Comparison of ENCODE assay signal across 7 cellular contexts in the genomic region with DNA sequence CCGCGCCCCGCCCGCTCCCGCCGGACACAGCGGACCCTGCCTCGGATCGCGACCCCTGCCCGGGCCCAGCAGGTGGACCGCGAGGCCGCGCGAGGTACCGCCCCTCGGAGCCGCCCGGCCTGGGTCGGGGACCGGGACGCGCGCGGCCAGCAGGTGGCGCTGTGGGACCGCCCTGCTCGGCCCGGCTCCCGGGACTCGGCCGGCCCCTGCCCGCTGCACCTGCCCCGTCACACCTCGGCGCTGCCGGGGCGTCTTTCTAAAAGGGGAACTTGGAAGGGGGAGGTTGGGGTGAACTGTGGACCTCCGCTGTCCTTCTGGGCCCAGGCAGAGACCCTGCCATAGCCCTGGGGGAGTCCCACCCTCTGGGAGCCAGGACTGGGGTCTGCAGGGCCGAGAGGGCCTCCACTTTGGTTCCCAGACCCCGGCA. TPM values are rescaled to one million over a fixed set of nuclear protein-coding genes. Genes with fewer than 3 reads are reported as not detected.
DNase-seq lines count a peak whose midpoint lies in the region; ATAC-seq and TF ChIP-seq lines count a peak whose summit lies in the region.

No MANE protein-coding gene starts in this region.

- peak overlapping the region; percentile 44 for H3K4me3 Mint-ChIP-seq in activated B cell treated with CpG ODN at 0.5 μM for 24 hours

- H3K4me1 ChIP-seq in lower lobe of right lung = peaks cover 50% of the 10 kb centered on the region

- peak; percentile 88 for TF ChIP-seq CTCF in GM12875 (IDR thresholded peaks at IDR 0.05; ENCODE audit: borderline replicate concordance, insufficient read depth, low read depth, low read length)
- peak; percentile 53 for TF ChIP-seq CTCF in activated B cell treated with CpG ODN at 0.5 μM for 24 hours (IDR thresholded peaks at IDR 0.05)
- TF ChIP-seq CTCF in lower lobe of right lung (IDR thresholded peaks at IDR 0.05) = peak; percentile 84

- H3K27me3 ChIP-seq in lower lobe of right lung (ENCODE audit: low read depth) = peaks cover 8% of the 10 kb centered on the region

- no peaks in the 10 kb centered on the region for H3K9me3 Mint-ChIP-seq in activated B cell treated with CpG ODN at 0.5 μM for 24 hours

- H3K36me3 Mint-ChIP-seq in activated B cell treated with CpG ODN at 0.5 μM for 24 hours (ENCODE audit: low read depth) = peaks cover 9% of the 10 kb centered on the region

- no peak overlapping the region for H3K27ac ChIP-seq in lower lobe of right lung

- CTCF ChIA-PET in activated B cell treated with CpG ODN at 0.5 μM for 24 hours (lab: Charles Lee) = interaction anchor here (1.1 to 5.0 kb wide), 8 partner anchors 33 to 277 kb away, joined by 3 to 91 read pairs (median 14); a partner anchor contains a TSS

- no peak for TF ChIP-seq EP300 in Ishikawa (IDR thresholded peaks at IDR 0.05; ENCODE audit: borderline replicate concordance)

- no peaks in the 10 kb centered on the region for H3K36me3 ChIP-seq in lower lobe of right lung

- H3K4me3 ChIP-seq in GM12875 (ENCODE audit: low read depth, low read length) = no peak overlapping the region
- H3K4me3 ChIP-seq in lower lobe of right lung = no peak overlapping the region

- no peaks in the 10 kb centered on the region for H3K27me3 Mint-ChIP-seq in activated B cell treated with CpG ODN at 0.5 μM for 24 hours

- no peaks in the 10 kb centered on the region for H3K9me3 ChIP-seq in lower lobe of right lung

- peaks cover 69% of the 10 kb centered on the region for H3K4me1 Mint-ChIP-seq in activated B cell treated with CpG ODN at 0.5 μM for 24 hours

- peak overlapping the region; percentile 79 for H3K27ac Mint-ChIP-seq in activated B cell treated with CpG ODN at 0.5 μM for 24 hours

- ATAC-seq in activated B cell treated with CpG ODN at 0.5 μM for 24 hours (ENCODE audit: low read depth) (peak; percentile 36), lower lobe of right lung (peak; percentile 74 to 80)

- intact Hi-C loops in activated B cell treated with CpG ODN at 0.5 μM for 24 hours (cut with micrococcal nuclease) (loop anchor here (1.0 to 10.0 kb wide), 6 partner anchors 101 to 598 kb away; a partner anchor contains a TSS), lower lobe of right lung (cut with DNase I) (loop anchor here (10.0 kb wide), 1 partner anchor 105 kb away; no protein-coding TSS in a partner anchor)

- TF ChIP-seq RAD21 in Ishikawa (IDR thresholded peaks at IDR 0.05; ENCODE audit: low read depth) = peak; percentile 84

- POLR2A ChIA-PET in activated B cell treated with CpG ODN at 0.5 μM for 24 hours (lab: Charles Lee) = interaction anchor here (0.8 to 15.4 kb wide), 7 partner anchors 34 to 262 kb away, joined by 4 to 828 read pairs (median 33); a partner anchor contains a TSS

- peak; percentile 95 for DNase-seq in activated B cell treated with CpG ODN at 0.5 μM for 24 hours
- DNase-seq in central memory CD4-positive, alpha-beta T cell = peak; percentile 72
- DNase-seq in lower lobe of right lung = peak; percentile 80
- peak; percentile 50 to 60 for DNase-seq in stimulated activated CD8-positive, alpha-beta memory T cell treated with anti-CD3 and anti-CD28 coated beads, Interleukin-4, amount 100 ng/mL, for 1 hour (ENCODE audit: low read depth in 2 of 2, low spot score in 1 of 2)
- DNase-seq in dedifferentiated amniotic fluid mesenchymal stem cell (ENCODE audit: extremely low spot score) = no peak

TF ChIP-seq in Ishikawa, 13 proteins besides CTCF, POLR2A, EP300 and RAD21:
- TF ChIP-seq ZBTB7A (IDR thresholded peaks at IDR 0.05; ENCODE audit: low read depth) (peak; percentile 74), FOXM1 (IDR thresholded peaks at IDR 0.05; ENCODE audit: borderline replicate concordance, low read depth) (no peak), NFIC (IDR thresholded peaks at IDR 0.05) (no peak), CREB1 (IDR thresholded peaks at IDR 0.05; ENCODE audit: low read depth) (no peak), TCF12 (IDR thresholded peaks at IDR 0.05; ENCODE audit: low read depth) (no peak), EGR1 (IDR thresholded peaks at IDR 0.05) (no peak), YY1 (IDR thresholded peaks at IDR 0.05; ENCODE audit: low read depth) (no peak)
- TF ChIP-seq, protein P1, sequence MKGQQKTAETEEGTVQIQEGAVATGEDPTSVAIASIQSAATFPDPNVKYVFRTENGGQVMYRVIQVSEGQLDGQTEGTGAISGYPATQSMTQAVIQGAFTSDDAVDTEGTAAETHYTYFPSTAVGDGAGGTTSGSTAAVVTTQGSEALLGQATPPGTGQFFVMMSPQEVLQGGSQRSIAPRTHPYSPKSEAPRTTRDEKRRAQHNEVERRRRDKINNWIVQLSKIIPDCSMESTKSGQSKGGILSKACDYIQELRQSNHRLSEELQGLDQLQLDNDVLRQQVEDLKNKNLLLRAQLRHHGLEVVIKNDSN (IDR thresholded peaks at IDR 0.05) = no peak
- TF ChIP-seq, protein P2, sequence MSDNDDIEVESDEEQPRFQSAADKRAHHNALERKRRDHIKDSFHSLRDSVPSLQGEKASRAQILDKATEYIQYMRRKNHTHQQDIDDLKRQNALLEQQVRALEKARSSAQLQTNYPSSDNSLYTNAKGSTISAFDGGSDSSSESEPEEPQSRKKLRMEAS (IDR thresholded peaks at IDR 0.05) = peak; percentile 20; the same call in 1 of the 2 replicates

RNA-seq across cellular contexts. Expression of a gene that starts 11.1 kb away (rescaled TPM):
- total RNA-seq in activated B cell treated with CpG ODN at 0.5 μM for 24 hours (44.5 and 45.0 TPM in 2 replicates), lower lobe of right lung (42.7 TPM)

RNA-seq across cellular contexts. Expression of a gene that starts 11.3 kb away (rescaled TPM):
- 15.5 and 18.2 TPM in 2 replicates for total RNA-seq in activated B cell treated with CpG ODN at 0.5 μM for 24 hours
- 25.9 TPM for total RNA-seq in lower lobe of right lung

RNA-seq across cellular contexts. Expression of a gene that starts 31.0 kb away (rescaled TPM):
- 79.8 and 91.7 TPM in 2 replicates for total RNA-seq in activated B cell treated with CpG ODN at 0.5 μM for 24 hours
- 94.7 TPM for total RNA-seq in lower lobe of right lung
